8 cellular contexts compared by ENCODE assay signal in the genomic region with DNA sequence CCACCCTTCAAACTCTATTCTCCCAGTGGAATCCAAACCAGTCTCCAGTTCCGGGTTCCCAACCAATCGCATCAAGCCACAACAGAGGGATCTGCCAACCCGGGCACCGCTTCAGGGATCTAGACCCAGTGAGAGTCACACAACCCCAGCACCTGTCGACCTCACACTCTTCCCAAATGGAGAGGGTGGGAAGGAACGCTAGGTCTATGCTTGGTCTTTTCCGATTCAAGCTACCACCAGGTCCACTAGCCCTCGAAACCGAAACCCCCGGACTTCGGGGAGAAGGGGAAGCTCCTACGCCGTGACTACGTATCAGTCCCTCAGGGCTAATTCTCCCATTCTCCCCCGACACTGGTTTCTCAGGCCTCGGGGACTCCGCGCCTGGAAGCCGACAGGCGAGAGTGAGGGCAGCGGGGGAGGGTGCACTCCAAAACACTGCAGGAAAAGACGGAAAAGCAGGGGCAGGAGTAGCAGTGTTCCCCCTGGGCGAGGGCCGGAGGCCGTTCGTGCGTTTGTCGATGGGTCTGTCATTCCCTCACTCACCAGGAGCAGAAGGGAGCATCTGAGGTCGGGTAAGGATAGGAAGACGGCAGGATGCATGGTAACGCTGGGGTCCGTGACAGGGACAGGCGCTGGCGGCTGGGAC. TPM values are rescaled to one million over a fixed set of nuclear protein-coding genes. Genes with fewer than 3 reads are reported as not detected.
DNase-seq lines count a peak whose midpoint lies in the region; ATAC-seq and FAIRE-seq lines count a peak whose summit lies in the region.

No MANE protein-coding gene starts in this region.

- H3K4me3 Mint-ChIP-seq in T-helper 17 cell = peak overlapping the region; percentile 98

- no peak for FAIRE-seq in small intestine (lab: Jason Lieb, UNC)

- H3K4me3 ChIP-seq in small intestine (ENCODE audit: low read depth in 1 of 2, low read length in 2 of 2) = peak overlapping the region; percentile 72 to 89

- ATAC-seq in HG02678 (IDR thresholded peaks at IDR 0.05; ENCODE audit: unreplicated experiment) (peak; percentile 2), T-helper 17 cell (peak; percentile 0)

- DNase-seq in NCI-H1436 (lab: John Stamatoyannopoulos, UW) (peak; percentile 41), NCI-H1436 treated with DMSO at 0.1 percent for 48 hours (lab: John Stamatoyannopoulos, UW) (no peak), NCI-H128 (lab: John Stamatoyannopoulos, UW; ENCODE audit: unreplicated experiment) (peak; percentile 10), T-helper 17 cell (peak; percentile 14 to 36 (median 19)), cerebellar cortex (ENCODE audit: low spot score) (peak; percentile 85), islet precursor cell (peak; percentile 90), small intestine (peak; percentile 93)

- H3K4me1 Mint-ChIP-seq in T-helper 17 cell = peaks cover 27% of the 10 kb centered on the region

- WGBS in small intestine, 3 donors = 0 to 1% (median 0%) methylated on average over 34 of the region's 34 CpGs

- peak overlapping the region; percentile 94 to 96 for H3K27ac ChIP-seq in small intestine (ENCODE audit: low read depth in 1 of 2, low read length in 1 of 2)

- no peaks in the 10 kb centered on the region for H3K27me3 Mint-ChIP-seq in T-helper 17 cell

- H3K27me3 ChIP-seq in small intestine (ENCODE audit: control insufficient read depth in 2 of 2, insufficient read depth in 2 of 2, low read length in 2 of 2) = no peaks in the 10 kb centered on the region

- H3K36me3 Mint-ChIP-seq in T-helper 17 cell (ENCODE audit: low read depth) = peaks cover 2% of the 10 kb centered on the region

- no peaks in the 10 kb centered on the region for H3K36me3 ChIP-seq in small intestine (ENCODE audit: control insufficient read depth in 2 of 2, insufficient read depth in 2 of 2, low read length in 2 of 2)

- peaks cover 0 to 4% of the 10 kb centered on the region in 2 donors for H3K4me1 ChIP-seq in small intestine (ENCODE audit: control insufficient read depth in 2 of 2, insufficient read depth in 1 of 2, low read depth in 1 of 2, low read length in 1 of 2)

- peak overlapping the region; percentile 97 for H3K27ac Mint-ChIP-seq in T-helper 17 cell

- H3K9me3 ChIP-seq in T-helper 17 cell (ENCODE audit: control insufficient read depth, low read length, poor library complexity, severe bottlenecking) (no peaks in the 10 kb centered on the region), small intestine (ENCODE audit: control insufficient read depth, low read depth) (no peaks in the 10 kb centered on the region)

RNA-seq across cellular contexts. Expression of a gene that starts 0.4 kb away (rescaled TPM):
- 10 to 100 TPM; 11.6 to 12.4 TPM for total RNA-seq in T-helper 17 cell
- polyA plus RNA-seq in small intestine = 10 to 100 TPM; 11.9 to 26.1 (median 16.1) TPM

RNA-seq across cellular contexts. Expression of a gene that starts 0.7 kb away (rescaled TPM):
- total RNA-seq in T-helper 17 cell = 10 to 100 TPM; 14.6 to 16.2 TPM
- 1 to 10 TPM; 2.7 to 7.4 (median 5.4) TPM for polyA plus RNA-seq in small intestine
